ENCODE assay signal across 17 cellular contexts in genomic region chr1:46551597-46552095, GRCh38. TPM values are rescaled to one million over a fixed set of nuclear protein-coding genes. Genes with fewer than 3 reads are reported as not detected.
A peak's percentile ranks its signal among the peaks of the same experiment; 100 is the strongest.
DNase-seq lines count a peak whose midpoint lies in the region; ATAC-seq and TF ChIP-seq lines count a peak whose summit lies in the region.
"Had no signal": no experiment of that assay in that cellular context is flagged by ENCODE, and none has a peak within 500 bp of the region (broad histone marks: within the 10 kb centered on the region; RNA-seq: fewer than 3 reads in every experiment).

KNCN (minus strand) TSS chr1:46551647; CDS start chr1:46551215, 432 bp downstream.

- H3K4me1 Mint-ChIP-seq in GM23338 (peaks cover 22% of the 10 kb centered on the region), neural progenitor cell (peaks cover 31% of the 10 kb centered on the region)
- peaks cover 18 to 28% of the 10 kb centered on the region in 2 donors for H3K4me1 Mint-ChIP-seq in effector memory CD8-positive, alpha-beta T cell (ENCODE audit: low read depth in 2 of 2)
- peaks cover 15 to 24% (median 19%) of the 10 kb centered on the region in 3 donors for H3K4me1 Mint-ChIP-seq in CD8-positive, alpha-beta memory T cell

- TF ChIP-seq CTCF in GM23338 (conservative IDR thresholded peaks at IDR 0.05; ENCODE audit: low read depth in 2 of 2) = no peak
- no peak for TF ChIP-seq CTCF in neural progenitor cell (IDR thresholded peaks at IDR 0.05)

- H3K27me3 ChIP-seq in GM23338 (ENCODE audit: insufficient read depth) (peaks cover 12% of the 10 kb centered on the region), NT2/D1 (ENCODE audit: insufficient read depth, insufficient read length) (peaks cover 20% of the 10 kb centered on the region), neural progenitor cell (peaks cover 13% of the 10 kb centered on the region)
- H3K27me3 ChIP-seq in CD8-positive, alpha-beta memory T cell (ENCODE audit: insufficient read depth, low read length, poor library complexity, severe bottlenecking) = no peaks in the 10 kb centered on the region

- H3K36me3 Mint-ChIP-seq in GM23338 (ENCODE audit: low read depth) (no peaks in the 10 kb centered on the region), neural progenitor cell (no peaks in the 10 kb centered on the region)
- H3K36me3 Mint-ChIP-seq in effector memory CD8-positive, alpha-beta T cell (ENCODE audit: insufficient read depth) = peaks cover 13% of the 10 kb centered on the region
- no peaks in the 10 kb centered on the region for H3K36me3 Mint-ChIP-seq in CD8-positive, alpha-beta memory T cell
- H3K36me3 Mint-ChIP-seq: CD14-positive monocyte had no signal

- H3K4me2 ChIP-seq in GM23338 = peak within 1 kb of the TSS; percentile 67
- no peak within 1 kb of the TSS for H3K4me2 ChIP-seq in neural progenitor cell

- H3K4me3 Mint-ChIP-seq in GM23338 (no peak within 1 kb of the TSS), neural progenitor cell (peak within 1 kb of the TSS; percentile 35)
- H3K4me3 Mint-ChIP-seq in effector memory CD8-positive, alpha-beta T cell = peak within 1 kb of the TSS in 1 of 2 donors; percentile 47
- H3K4me3 Mint-ChIP-seq in CD8-positive, alpha-beta memory T cell = peak within 1 kb of the TSS in 1 of 7 donors; percentile 56
- H3K4me3 Mint-ChIP-seq: CD14-positive monocyte had no signal

- peak within 1 kb of the TSS; percentile 38 for H3K9ac ChIP-seq in NT2/D1 (ENCODE audit: insufficient read length, low read depth)
- H3K9ac ChIP-seq in neural progenitor cell = no peak within 1 kb of the TSS

- H3K27me3 Mint-ChIP-seq in GM23338 (ENCODE audit: insufficient read depth, low read depth, poor library complexity) (peaks cover 14% of the 10 kb centered on the region), neural progenitor cell (ENCODE audit: insufficient read depth, low read depth) (peaks cover 21% of the 10 kb centered on the region)
- peaks cover 4 to 6% of the 10 kb centered on the region in 2 donors for H3K27me3 Mint-ChIP-seq in effector memory CD8-positive, alpha-beta T cell
- H3K27me3 Mint-ChIP-seq in CD8-positive, alpha-beta memory T cell = peaks cover 4 to 15% of the 10 kb centered on the region in 2 donors

- H3K79me2 ChIP-seq in GM23338 (replicated peaks; ENCODE audit: insufficient read depth) (no peaks in the 10 kb centered on the region), neural progenitor cell (ENCODE audit: low read depth) (no peaks in the 10 kb centered on the region)

- POLR2A ChIA-PET in CD8-positive, alpha-beta memory T cell (lab: Charles Lee) = no interaction called here

- peak within 1 kb of the TSS; percentile 94; the same call in 1 of the 2 replicates for H2AFZ ChIP-seq in GM23338
- H2AFZ ChIP-seq in neural progenitor cell (replicated peaks) = no peak within 1 kb of the TSS

- H3K36me3 ChIP-seq in GM23338 (ENCODE audit: insufficient read depth) (no peaks in the 10 kb centered on the region), NT2/D1 (ENCODE audit: insufficient read depth, insufficient read length, low read length) (no peaks in the 10 kb centered on the region), neural progenitor cell (no peaks in the 10 kb centered on the region)
- H3K36me3 ChIP-seq in CD8-positive, alpha-beta memory T cell (ENCODE audit: insufficient read depth, low read length) = no peaks in the 10 kb centered on the region

- peaks cover 15% of the 10 kb centered on the region; the same call in 1 of the 2 replicates for H3K4me1 ChIP-seq in GM23338 (ENCODE audit: insufficient read depth)
- peaks cover 23% of the 10 kb centered on the region for H3K4me1 ChIP-seq in NT2/D1 (ENCODE audit: insufficient read depth, insufficient read length)
- H3K4me1 ChIP-seq in neural progenitor cell = no peaks in the 10 kb centered on the region
- H3K4me1 ChIP-seq in CD8-positive, alpha-beta memory T cell (ENCODE audit: insufficient read depth, low read length) = peaks cover 13% of the 10 kb centered on the region

- no peak within 1 kb of the TSS for H3K4me3 ChIP-seq in GM23338
- H3K4me3 ChIP-seq in NT2/D1 (ENCODE audit: insufficient read length, low read depth) = no peak within 1 kb of the TSS
- no peak within 1 kb of the TSS for H3K4me3 ChIP-seq in neural progenitor cell
- H3K4me3 ChIP-seq in CD8-positive, alpha-beta memory T cell (ENCODE audit: low read length) = no peak within 1 kb of the TSS
- H3K4me3 ChIP-seq: SK-N-MC had no signal

- H3K9me2 ChIP-seq in GM23338 (ENCODE audit: insufficient read depth) = no peaks in the 10 kb centered on the region

- H3F3A ChIP-seq in GM23338 (replicated peaks; ENCODE audit: low read depth) (no peaks in the 10 kb centered on the region), neural progenitor cell (ENCODE audit: low read depth) (no peaks in the 10 kb centered on the region)

- no peak within 1 kb of the TSS for H3K27ac ChIP-seq in GM23338 (ENCODE audit: low read depth)
- H3K27ac ChIP-seq in neural progenitor cell = no peak within 1 kb of the TSS
- H3K27ac ChIP-seq in CD8-positive, alpha-beta memory T cell (ENCODE audit: low read depth, low read length) = no peak within 1 kb of the TSS
- H3K27ac ChIP-seq: SK-N-MC had no signal

- no peaks in the 10 kb centered on the region for H4K20me1 ChIP-seq in GM23338 (replicated peaks; ENCODE audit: insufficient read depth)
- no peaks in the 10 kb centered on the region for H4K20me1 ChIP-seq in neural progenitor cell (ENCODE audit: low read depth)

- no peaks in the 10 kb centered on the region for H3K9me3 ChIP-seq in NT2/D1 (ENCODE audit: insufficient read depth, low read length)
- H3K9me3 ChIP-seq in neural progenitor cell (ENCODE audit: low read depth) = no peaks in the 10 kb centered on the region
- no peaks in the 10 kb centered on the region for H3K9me3 ChIP-seq in CD8-positive, alpha-beta memory T cell (ENCODE audit: low read length)

- H3K9me3 Mint-ChIP-seq in GM23338 (no peaks in the 10 kb centered on the region), neural progenitor cell (no peaks in the 10 kb centered on the region)
- no peaks in the 10 kb centered on the region for H3K9me3 Mint-ChIP-seq in effector memory CD8-positive, alpha-beta T cell
- no peaks in the 10 kb centered on the region for H3K9me3 Mint-ChIP-seq in CD8-positive, alpha-beta memory T cell

- H3K27ac Mint-ChIP-seq in GM23338 = no peak within 1 kb of the TSS
- H3K27ac Mint-ChIP-seq in effector memory CD8-positive, alpha-beta T cell = peak within 1 kb of the TSS; percentile 97 to 98
- peak within 1 kb of the TSS; percentile 78 for H3K27ac Mint-ChIP-seq in neural progenitor cell
- H3K27ac Mint-ChIP-seq in CD8-positive, alpha-beta memory T cell = peak within 1 kb of the TSS in 4 of 8 donors; percentile 66 to 97 (median 78)

- no peak for ATAC-seq in GM23338
- ATAC-seq in effector memory CD8-positive, alpha-beta T cell (replicated peaks) = no peak

- CTCF ChIA-PET in CD8-positive, alpha-beta memory T cell (lab: Charles Lee) = interaction anchor here (0.6 to 2.1 kb wide), 3 partner anchors 16 to 173 kb away, joined by 3 to 7 read pairs (median 3); a partner anchor contains a TSS

- DNase-seq in GM23338 (ENCODE audit: low spot score) = no peak
- no peak for DNase-seq in NT2/D1 (ENCODE audit: low read depth, low spot score)
- DNase-seq in effector memory CD8-positive, alpha-beta T cell = no peak
- DNase-seq in neural progenitor cell (ENCODE audit: low spot score) = no peak
- no peak for DNase-seq in activated CD8-positive, alpha-beta memory T cell treated with anti-CD3 and anti-CD28 coated beads for 24 hours
- DNase-seq in ecto neural progenitor cell (ENCODE audit: low spot score) = no peak
- no peak for DNase-seq in CD8-positive, alpha-beta memory T cell
- DNase-seq: ACHN, AML-193, Calu3, DMS53, KBM-7, MV-4-11, NCI-H2081 treated with DMSO at 0.1 percent for 48 hours, NCI-H524 had no signal

TF ChIP-seq in GM23338, 12 proteins besides CTCF, POLR2A, EP300 and RAD21:
- no peak for TF ChIP-seq NANOG (IDR thresholded peaks at IDR 0.05; ENCODE audit: borderline replicate concordance)
- TF ChIP-seq CREB1 (CRISPR knock-in tag; IDR thresholded peaks at IDR 0.05; ENCODE audit: low read depth) = no peak
- no peak for TF ChIP-seq JUNB (IDR thresholded peaks at IDR 0.05; ENCODE audit: unreplicated experiment)
- no peak for TF ChIP-seq EZH2 (IDR thresholded peaks at IDR 0.05; ENCODE audit: low read depth, unreplicated experiment)
- no peak for TF ChIP-seq STAT1 (IDR thresholded peaks at IDR 0.05; ENCODE audit: unreplicated experiment)
- TF ChIP-seq EZH2phosphoT487 (IDR thresholded peaks at IDR 0.05; ENCODE audit: unreplicated experiment) = no peak
- no peak for TF ChIP-seq REST (IDR thresholded peaks at IDR 0.05; ENCODE audit: unreplicated experiment)

RNA-seq across cellular contexts. Expression of gene KNCN, which starts in this region (rescaled TPM):
- total RNA-seq in GM23338 (2014; rRNA removed; shearing (Covaris generic)) = not detected in 2 replicates
- not detected in 2 replicates for polyA plus RNA-seq in GM23338 (2016; fragmentation: Nextera tagmentation; extraction: Ambion mirVana)
- total RNA-seq in neural progenitor cell (ENCODE audit: low replicate concordance) = not detected in 2 replicates
- not detected for total RNA-seq in CD8-positive, alpha-beta memory T cell
- not detected for polyA plus RNA-seq in CD8-positive, alpha-beta memory T cell
- total RNA-seq: Calu3 had no signal
- polyA plus RNA-seq: CD14-positive monocyte had no signal
